Comparison of ENCODE assay signal across 8 cellular contexts in the genomic region with DNA sequence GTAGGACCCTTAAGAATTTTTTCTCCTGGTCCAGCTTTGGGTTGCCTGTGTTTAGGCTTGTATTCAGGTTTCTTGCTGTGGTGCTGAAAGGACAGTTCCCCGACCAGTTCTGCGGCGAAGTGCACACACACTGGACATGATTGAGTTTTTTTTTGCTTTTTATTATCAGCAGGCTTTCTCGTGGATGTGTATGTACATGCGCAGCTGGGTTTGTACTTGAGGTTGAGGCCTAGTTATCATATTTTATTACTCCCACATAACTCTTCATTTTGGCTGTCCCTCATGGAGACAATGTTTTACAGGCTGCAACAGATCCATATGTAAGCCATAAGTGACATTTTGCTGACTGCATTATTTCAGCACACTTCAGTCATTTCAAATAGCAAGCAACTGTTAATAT. TPM values are rescaled to one million over a fixed set of nuclear protein-coding genes. Genes with fewer than 3 reads are reported as not detected.
A peak's percentile ranks its signal among the peaks of the same experiment; 100 is the strongest.
DNase-seq lines count a peak whose midpoint lies in the region; ATAC-seq and TF ChIP-seq lines count a peak whose summit lies in the region.

No MANE protein-coding gene starts in this region.

- no peak overlapping the region for H3K4me3 ChIP-seq in hepatocyte
- H3K4me3 ChIP-seq in suprapubic skin = no peak overlapping the region

- H3K36me3 ChIP-seq in hepatocyte (replicated peaks; ENCODE audit: insufficient read depth, low read depth) = no peaks in the 10 kb centered on the region
- H3K36me3 ChIP-seq in suprapubic skin = no peaks in the 10 kb centered on the region

- H3K27ac ChIP-seq in hepatocyte (no peak overlapping the region), suprapubic skin (no peak overlapping the region)

- no peak overlapping the region for H2AFZ ChIP-seq in hepatocyte

- H3K27me3 ChIP-seq in hepatocyte (peaks cover 9% of the 10 kb centered on the region), suprapubic skin (peaks cover 58% of the 10 kb centered on the region)

- H4K20me1 ChIP-seq in hepatocyte (ENCODE audit: insufficient read depth, poor library complexity, severe bottlenecking) = no peaks in the 10 kb centered on the region

- intact Hi-C loops in activated CD4-positive, alpha-beta T cell treated with anti-CD3 and anti-CD28 coated beads, Interleukin-2, amount 10 ng/mL, durations not matched to agents 24 days and 14 days (cut with micrococcal nuclease) = no loop called here

- no peak overlapping the region for H3K4me2 ChIP-seq in hepatocyte

- ATAC-seq in HG02571 (IDR thresholded peaks at IDR 0.05; ENCODE audit: unreplicated experiment) = no peak
- no peak for ATAC-seq in HG03025 (IDR thresholded peaks at IDR 0.05; ENCODE audit: low FRiP score, unreplicated experiment)

- H3K9me3 ChIP-seq in hepatocyte (ENCODE audit: low read depth) = no peaks in the 10 kb centered on the region
- H3K9me3 ChIP-seq in suprapubic skin = no peaks in the 10 kb centered on the region

- H3K79me2 ChIP-seq in hepatocyte = no peaks in the 10 kb centered on the region

- H3K27me3 Mint-ChIP-seq in activated CD4-positive, alpha-beta T cell treated with anti-CD3 and anti-CD28 coated beads, Interleukin-2, amount 10 ng/mL, durations not matched to agents 24 days and 14 days = peaks cover 65% of the 10 kb centered on the region

- H3K9me3 Mint-ChIP-seq in activated CD4-positive, alpha-beta T cell treated with anti-CD3 and anti-CD28 coated beads, Interleukin-2, amount 10 ng/mL, durations not matched to agents 24 days and 14 days = no peaks in the 10 kb centered on the region

- peak; percentile 5 for DNase-seq in stimulated activated CD4-positive, alpha-beta T cell treated with anti-CD3 and anti-CD28 coated beads, Interleukin-12 subunit alpha, Interleukin-12 subunit beta, amount 100 ng/mL, for 4 hours
- DNase-seq in stimulated activated CD4-positive, alpha-beta T cell treated with anti-CD3 and anti-CD28 coated beads, Interleukin-4, amount 100 ng/mL, for 4 hours = no peak
- DNase-seq in activated CD4-positive, alpha-beta T cell treated with anti-CD3 and anti-CD28 coated beads, Interleukin-2, amount 10 ng/mL, durations not matched to agents 24 days and 14 days = peak; percentile 78
- DNase-seq in hepatocyte (ENCODE audit: low spot score) (peak; percentile 74), NCI-H524 (lab: John Stamatoyannopoulos, UW) (no peak), suprapubic skin (ENCODE audit: low spot score in 2 of 2) (no peak)

- H3K4me3 Mint-ChIP-seq in activated CD4-positive, alpha-beta T cell treated with anti-CD3 and anti-CD28 coated beads, Interleukin-2, amount 10 ng/mL, durations not matched to agents 24 days and 14 days = no peak overlapping the region

- TF ChIP-seq CTCF in hepatocyte (IDR thresholded peaks at IDR 0.05; ENCODE audit: poor library complexity) = no peak
- TF ChIP-seq CTCF in suprapubic skin (IDR thresholded peaks at IDR 0.05) = no peak

- no peak for TF ChIP-seq POLR2A in suprapubic skin (IDR thresholded peaks at IDR 0.05)

- no peak for TF ChIP-seq EP300 in suprapubic skin (IDR thresholded peaks at IDR 0.05)

- H3K4me1 ChIP-seq in hepatocyte (ENCODE audit: insufficient read depth) (peaks cover 6% of the 10 kb centered on the region), suprapubic skin (peaks cover 13% of the 10 kb centered on the region)

- no peaks in the 10 kb centered on the region for H3K36me3 Mint-ChIP-seq in activated CD4-positive, alpha-beta T cell treated with anti-CD3 and anti-CD28 coated beads, Interleukin-2, amount 10 ng/mL, durations not matched to agents 24 days and 14 days (ENCODE audit: low read depth)

- WGBS in hepatocyte (ENCODE audit: low lambda C conversion rate, missing lambda C conversion rate) = 14% methylated on average over 5 of the region's 5 CpGs
- 8% methylated on average over 5 of the region's 5 CpGs for WGBS in suprapubic skin

- H3K4me1 Mint-ChIP-seq in activated CD4-positive, alpha-beta T cell treated with anti-CD3 and anti-CD28 coated beads, Interleukin-2, amount 10 ng/mL, durations not matched to agents 24 days and 14 days = peaks cover 17% of the 10 kb centered on the region

- no peak overlapping the region for H3K27ac Mint-ChIP-seq in activated CD4-positive, alpha-beta T cell treated with anti-CD3 and anti-CD28 coated beads, Interleukin-2, amount 10 ng/mL, durations not matched to agents 24 days and 14 days

- H3K9me2 ChIP-seq in hepatocyte (replicated peaks; ENCODE audit: insufficient read depth) = no peaks in the 10 kb centered on the region

RNA-seq across cellular contexts. Expression of a gene that starts 2.5 kb away (rescaled TPM):
- 0.12 and 0.38 TPM in 2 replicates for total RNA-seq in activated CD4-positive, alpha-beta T cell treated with anti-CD3 and anti-CD28 coated beads, Interleukin-2, amount 10 ng/mL, durations not matched to agents 24 days and 14 days
- 0.92 and 2.6 TPM in 2 replicates for total RNA-seq in hepatocyte
- 0.94 and 1.1 TPM in 2 replicates for polyA plus RNA-seq in hepatocyte
- under 1 TPM; 0.08 to 0.62 (median 0.58) TPM for total RNA-seq in suprapubic skin

Comparison
In these comparisons a context has a peak if more than half of its experiments do, and no peak if none do; other contexts are left out.
1. DNase-seq: peak in stimulated activated CD4-positive, alpha-beta T cell treated with anti-CD3 and anti-CD28 coated beads, Interleukin-12 subunit alpha, Interleukin-12 subunit beta, amount 100 ng/mL, for 4 hours (single experiment), activated CD4-positive, alpha-beta T cell treated with anti-CD3 and anti-CD28 coated beads, Interleukin-2, amount 10 ng/mL, durations not matched to agents 24 days and 14 days (single experiment) and hepatocyte (single experiment); none in stimulated activated CD4-positive, alpha-beta T cell treated with anti-CD3 and anti-CD28 coated beads, Interleukin-4, amount 100 ng/mL, for 4 hours (0 of 2), NCI-H524 (0 of 2) and suprapubic skin (0 of 2).